In genomic region chr16:56605475-56605874, GRCh38 we compare ENCODE assay signal across 18 cellular contexts. TPM values are rescaled to one million over a fixed set of nuclear protein-coding genes. Genes with fewer than 3 reads are reported as not detected.
DNase-seq lines count a peak whose midpoint lies in the region; ATAC-seq and TF ChIP-seq lines count a peak whose summit lies in the region.
"Had no signal": no experiment of that assay in that cellular context is flagged by ENCODE, and none has a peak within 500 bp of the region (broad histone marks: within the 10 kb centered on the region; RNA-seq: fewer than 3 reads in every experiment).

No MANE protein-coding gene starts in this region.

- intact Hi-C loops in PC-9 (cut with micrococcal nuclease; ENCODE audit: unreplicated experiment): loop anchor here (5.0 to 10.0 kb wide), 2 partner anchors 271 to 1133 kb away; no protein-coding TSS in a partner anchor
- intact Hi-C loops in lower lobe of right lung (cut with DNase I): no loop called here

- BruUV-seq in PC-9 (replicated peaks; lab: Mats Ljungman, UMichigan): no TSS peak

- POLR2A ChIA-PET in PC-9 (lab: Charles Lee; ENCODE audit: unreplicated experiment): no interaction called here

- H3K4me1 ChIP-seq in PC-9 (replicated peaks; ENCODE audit: insufficient read depth) (peaks cover 60% of the 10 kb centered on the region), lower lobe of right lung (peaks cover 39% of the 10 kb centered on the region), suprapubic skin (peaks cover 55% of the 10 kb centered on the region)

- peaks cover 56% of the 10 kb centered on the region for H3F3A ChIP-seq in PC-9 (ENCODE audit: insufficient read depth, low read depth)

- peaks cover 2% of the 10 kb centered on the region for H3K27me3 Mint-ChIP-seq in chondrocyte (ENCODE audit: low read depth)

- ATAC-seq in lower lobe of right lung: no peak
- ATAC-seq in GM18505 (IDR thresholded peaks at IDR 0.05; ENCODE audit: unreplicated experiment): no peak
- ATAC-seq: stimulated activated naive B cell treated with anti-CD40 and anti-IgM and Interleukin-4, amounts not matched to agents 10 μg/mL and 1 μg/mL and 100 μg/mL, for 72 hours had no signal

- H3K4me3 ChIP-seq in PC-9 (no peak overlapping the region), lower lobe of right lung (no peak overlapping the region), suprapubic skin (no peak overlapping the region)
- H3K4me3 ChIP-seq: ovary had no signal

- H3K4me3 Mint-ChIP-seq in chondrocyte (ENCODE audit: unreplicated experiment): no peak overlapping the region
- H3K4me3 Mint-ChIP-seq: CD14-positive monocyte; stimulated activated naive B cell treated with anti-CD40 and anti-IgM and Interleukin-4, amounts not matched to agents 10 μg/mL and 1 μg/mL and 100 μg/mL, for 72 hours had no signal

- peak overlapping the region; percentile 90 for H3K4me2 ChIP-seq in PC-9

- H4K20me1 ChIP-seq in PC-9 (ENCODE audit: insufficient read depth): no peaks in the 10 kb centered on the region

- H3K4me1 Mint-ChIP-seq in chondrocyte (ENCODE audit: low read depth): peaks cover 50% of the 10 kb centered on the region

- H3K27ac Mint-ChIP-seq in chondrocyte (ENCODE audit: unreplicated experiment): peak overlapping the region; percentile 96
- H3K27ac Mint-ChIP-seq: CD14-positive monocyte; stimulated activated naive B cell treated with anti-CD40 and anti-IgM and Interleukin-4, amounts not matched to agents 10 μg/mL and 1 μg/mL and 100 μg/mL, for 72 hours had no signal

- TF ChIP-seq CTCF in PC-9 (conservative IDR thresholded peaks at IDR 0.05) (no peak), chondrocyte (IDR thresholded peaks at IDR 0.05) (no peak), lower lobe of right lung (IDR thresholded peaks at IDR 0.05) (no peak), suprapubic skin (IDR thresholded peaks at IDR 0.05) (no peak)

- H3K9me3 ChIP-seq in PC-9 (ENCODE audit: insufficient read depth, low read depth): no peaks in the 10 kb centered on the region
- H3K9me3 ChIP-seq in lower lobe of right lung: no peaks in the 10 kb centered on the region
- H3K9me3 ChIP-seq in suprapubic skin: no peaks in the 10 kb centered on the region
- H3K9me3 ChIP-seq: ovary had no signal

- no peaks in the 10 kb centered on the region for H3K9me3 Mint-ChIP-seq in chondrocyte (ENCODE audit: low read depth)
- H3K9me3 Mint-ChIP-seq: stimulated activated naive B cell treated with anti-CD40 and anti-IgM and Interleukin-4, amounts not matched to agents 10 μg/mL and 1 μg/mL and 100 μg/mL, for 72 hours had no signal

- TF ChIP-seq POLR2A in suprapubic skin (IDR thresholded peaks at IDR 0.05): no peak
- TF ChIP-seq POLR2A in GM18505 (IDR thresholded peaks at IDR 0.05; ENCODE audit: borderline replicate concordance, extremely low read depth, insufficient read depth, insufficient read length): no peak

- WGBS in suprapubic skin: 61% methylated on average over 1 of the region's 1 CpG

- H2AFZ ChIP-seq in PC-9: no peak overlapping the region

- H3K27me3 ChIP-seq in PC-9 (ENCODE audit: insufficient read depth, low read depth): no peaks in the 10 kb centered on the region
- H3K27me3 ChIP-seq in lower lobe of right lung (ENCODE audit: low read depth): no peaks in the 10 kb centered on the region
- H3K27me3 ChIP-seq in suprapubic skin: no peaks in the 10 kb centered on the region
- H3K27me3 ChIP-seq: ovary had no signal

- CTCF ChIA-PET in PC-9 (lab: Charles Lee): interaction anchor here (1.0 kb wide), 1 partner anchor 29 kb away, joined by 4 read pairs; no protein-coding TSS in a partner anchor

- no peaks in the 10 kb centered on the region; the same call in 1 of the 2 replicates for H3K79me2 ChIP-seq in PC-9 (ENCODE audit: low read depth)

- DNase-seq in PC-9 (no peak), chondrocyte (ENCODE audit: low spot score) (no peak), lower lobe of right lung (no peak), suprapubic skin (ENCODE audit: low spot score in 2 of 2) (no peak), NCI-H1105 treated with DMSO at 0.1 percent for 48 hours (lab: John Stamatoyannopoulos, UW) (no peak), amniotic stem cell (lab: John Stamatoyannopoulos, UW) (no peak)
- DNase-seq in effector CD4-positive, alpha-beta T cell: no peak
- DNase-seq: activated naive CD4-positive, alpha-beta T cell; cortex of kidney; NCI-H1417 treated with DMSO at 0.1 percent for 48 hours; NCI-H524 treated with DMSO at 0.1 percent for 48 hours; SHP77; stimulated activated CD4-positive, alpha-beta T cell treated with anti-CD3 and anti-CD28 coated beads, Interleukin-4, amount 100 ng/mL, for 1 hour; stimulated activated naive B cell treated with anti-CD40 and anti-IgM and Interleukin-4, amounts not matched to agents 10 μg/mL and 1 μg/mL and 100 μg/mL, for 72 hours had no signal

- H3K27ac ChIP-seq in PC-9 (peak overlapping the region; percentile 95), lower lobe of right lung (peak overlapping the region; percentile 96), suprapubic skin (peak overlapping the region; percentile 96)

- no peaks in the 10 kb centered on the region for H3K36me3 ChIP-seq in PC-9 (ENCODE audit: low read depth)
- no peaks in the 10 kb centered on the region for H3K36me3 ChIP-seq in lower lobe of right lung
- no peaks in the 10 kb centered on the region for H3K36me3 ChIP-seq in suprapubic skin
- H3K36me3 ChIP-seq: ovary had no signal

- no peaks in the 10 kb centered on the region for H3K9me2 ChIP-seq in PC-9 (ENCODE audit: insufficient read depth)

- no peak for TF ChIP-seq EP300 in suprapubic skin (IDR thresholded peaks at IDR 0.05)

- H3K36me3 Mint-ChIP-seq in chondrocyte (ENCODE audit: low read depth): no peaks in the 10 kb centered on the region
- H3K36me3 Mint-ChIP-seq: CD14-positive monocyte; stimulated activated naive B cell treated with anti-CD40 and anti-IgM and Interleukin-4, amounts not matched to agents 10 μg/mL and 1 μg/mL and 100 μg/mL, for 72 hours had no signal

RNA-seq across cellular contexts. Expression of gene MT2A, which starts 2.9 kb away (rescaled TPM):
- total RNA-seq in PC-9 (2021): 203 and 353 TPM in 2 replicates
- total RNA-seq in chondrocyte: 160 to 407 TPM (median 183 TPM) in 3 replicates
- 223 TPM for total RNA-seq in lower lobe of right lung
- 1,000 to 10,000 TPM in 1 of 4 donors, 100 to 1,000 TPM in 3; 375 to 1,014 (median 463) TPM for total RNA-seq in suprapubic skin

RNA-seq across cellular contexts. Expression of gene MT3, which starts 16.1 kb away (rescaled TPM):
- not detected in 2 replicates for total RNA-seq in PC-9 (2021)
- total RNA-seq in chondrocyte: 0.77 TPM in 1 of 3 replicates, not detected in the others
- total RNA-seq in lower lobe of right lung: not detected
- not detected for total RNA-seq in suprapubic skin
- total RNA-seq: lung microvascular endothelial cell had no signal

RNA-seq across cellular contexts. Expression of gene MT1E, which starts 20.1 kb away (rescaled TPM):
- 22.0 and 22.2 TPM in 2 replicates for total RNA-seq in PC-9 (2021)
- 23.2 to 35.8 TPM (median 31.4 TPM) in 3 replicates for total RNA-seq in chondrocyte
- 158 TPM for total RNA-seq in lower lobe of right lung
- total RNA-seq in suprapubic skin: 1,000 to 10,000 TPM in 1 of 4 donors, 100 to 1,000 TPM in 3; 454 to 1,259 (median 584) TPM

RNA-seq across cellular contexts. Expression of gene MT1M, which starts 27.0 kb away (rescaled TPM):
- total RNA-seq in PC-9 (2021): not detected in 2 replicates
- total RNA-seq in chondrocyte: 0.35 to 0.59 TPM in 2 of 3 replicates, not detected in the other
- 29.8 TPM for total RNA-seq in lower lobe of right lung
- 10 to 100 TPM; 13.6 to 41.7 (median 20.5) TPM for total RNA-seq in suprapubic skin

RNA-seq across cellular contexts. Expression of gene MT1A, which starts 33.0 kb away (rescaled TPM):
- total RNA-seq in PC-9 (2021) (16.9 and 23.5 TPM in 2 replicates), chondrocyte (1.1 TPM in 1 of 3 replicates, not detected in the others), lower lobe of right lung (4.7 TPM), suprapubic skin (10 to 100 TPM in 3 of 4 donors, 1 to 10 TPM in 1; 5.2 to 93.7 (median 29.4) TPM)
